18 cellular contexts compared by ENCODE assay signal in genomic region chr9:36489453-36489852, GRCh38.
DNase-seq lines count a peak whose midpoint lies in the region; ATAC-seq and TF ChIP-seq lines count a peak whose summit lies in the region.
"Had no signal": no experiment of that assay in that cellular context is flagged by ENCODE, and none has a peak within 500 bp of the region (broad histone marks: within the 10 kb centered on the region; RNA-seq: fewer than 3 reads in every experiment).

No MANE protein-coding gene starts in this region.

- CTCF ChIA-PET in activated CD8-positive, alpha-beta memory T cell treated with anti-CD3 and anti-CD28 coated beads, Interleukin-2, amount 10 ng/mL, durations not matched to agents 7 days and 5 days (lab: Charles Lee), result interaction anchor here (1.3 to 5.0 kb wide), 3 partner anchors 32 to 82 kb away, joined by 4 to 26 read pairs (median 12); no protein-coding TSS in a partner anchor
- CTCF ChIA-PET in WTC11 (lab: Charles Lee), result interaction anchor here (2.0 kb wide), 1 partner anchor 82 kb away, joined by 15 read pairs; no protein-coding TSS in a partner anchor

- H3K79me2 ChIP-seq in hepatocyte, result peaks cover 26% of the 10 kb centered on the region

- H3K9me3 ChIP-seq in hepatocyte (ENCODE audit: low read depth) (no peaks in the 10 kb centered on the region), transverse colon (no peaks in the 10 kb centered on the region)
- H3K9me3 ChIP-seq: colonic mucosa, esophagus muscularis mucosa, heart left ventricle, SJCRH30 had no signal

- H3K27ac ChIP-seq in hepatocyte (peak overlapping the region; percentile 98), transverse colon (peak overlapping the region in 2 of 4 donors; percentile 94 to 96)
- H3K27ac ChIP-seq: SJCRH30 had no signal

- in situ Hi-C loops in GM13977 (cut with MboI; ENCODE audit: low pct_unique_long_range_greater_than_20kb, low sequenced_read_pairs, unreplicated experiment), result no loop called here
- in situ Hi-C loops in transverse colon (cut with MboI; ENCODE audit: low pct_ligation_motif_present in 1 of 4, low pct_unique_long_range_greater_than_20kb in 1 of 4, low sequenced_read_pairs in 3 of 4), result loop anchor here in 1 of 4 donors (10.0 kb wide), 1 partner anchor 65 kb away; no protein-coding TSS in a partner anchor

- H3K36me3 Mint-ChIP-seq in activated CD8-positive, alpha-beta memory T cell treated with anti-CD3 and anti-CD28 coated beads, Interleukin-2, amount 10 ng/mL, durations not matched to agents 7 days and 5 days, result peaks cover 1% of the 10 kb centered on the region
- no peaks in the 10 kb centered on the region for H3K36me3 Mint-ChIP-seq in WTC11
- H3K36me3 Mint-ChIP-seq in stimulated activated naive B cell treated with anti-CD40 and anti-IgM and Interleukin-4, amounts not matched to agents 10 μg/mL and 1 μg/mL and 100 μg/mL, for 72 hours, result no peaks in the 10 kb centered on the region

- H3K9me3 Mint-ChIP-seq in activated CD8-positive, alpha-beta memory T cell treated with anti-CD3 and anti-CD28 coated beads, Interleukin-2, amount 10 ng/mL, durations not matched to agents 7 days and 5 days (ENCODE audit: low read depth), result no peaks in the 10 kb centered on the region
- H3K9me3 Mint-ChIP-seq in WTC11, result no peaks in the 10 kb centered on the region
- no peaks in the 10 kb centered on the region for H3K9me3 Mint-ChIP-seq in stimulated activated naive B cell treated with anti-CD40 and anti-IgM and Interleukin-4, amounts not matched to agents 10 μg/mL and 1 μg/mL and 100 μg/mL, for 72 hours

- H3K4me3 ChIP-seq in hepatocyte, result no peak overlapping the region
- H3K4me3 ChIP-seq in transverse colon, result no peak overlapping the region
- H3K4me3 ChIP-seq: colonic mucosa, esophagus muscularis mucosa had no signal

- H3K4me3 Mint-ChIP-seq in activated CD8-positive, alpha-beta memory T cell treated with anti-CD3 and anti-CD28 coated beads, Interleukin-2, amount 10 ng/mL, durations not matched to agents 7 days and 5 days, result no peak overlapping the region
- peak overlapping the region; percentile 88 for H3K4me3 Mint-ChIP-seq in WTC11
- H3K4me3 Mint-ChIP-seq in stimulated activated naive B cell treated with anti-CD40 and anti-IgM and Interleukin-4, amounts not matched to agents 10 μg/mL and 1 μg/mL and 100 μg/mL, for 72 hours, result no peak overlapping the region

- H3K27me3 Mint-ChIP-seq in activated CD8-positive, alpha-beta memory T cell treated with anti-CD3 and anti-CD28 coated beads, Interleukin-2, amount 10 ng/mL, durations not matched to agents 7 days and 5 days, result no peaks in the 10 kb centered on the region
- no peaks in the 10 kb centered on the region for H3K27me3 Mint-ChIP-seq in WTC11 (ENCODE audit: low read depth)
- H3K27me3 Mint-ChIP-seq in stimulated activated naive B cell treated with anti-CD40 and anti-IgM and Interleukin-4, amounts not matched to agents 10 μg/mL and 1 μg/mL and 100 μg/mL, for 72 hours, result no peaks in the 10 kb centered on the region

- no peak overlapping the region for H3K4me2 ChIP-seq in hepatocyte

- H3K27ac Mint-ChIP-seq in activated CD8-positive, alpha-beta memory T cell treated with anti-CD3 and anti-CD28 coated beads, Interleukin-2, amount 10 ng/mL, durations not matched to agents 7 days and 5 days, result peak overlapping the region; percentile 35
- H3K27ac Mint-ChIP-seq in WTC11, result peak overlapping the region; percentile 96
- peak overlapping the region; percentile 16 for H3K27ac Mint-ChIP-seq in stimulated activated naive B cell treated with anti-CD40 and anti-IgM and Interleukin-4, amounts not matched to agents 10 μg/mL and 1 μg/mL and 100 μg/mL, for 72 hours

- 88% methylated on average over 8 of the region's 8 CpGs for WGBS in hepatocyte (ENCODE audit: low lambda C conversion rate, missing lambda C conversion rate)
- 94 to 100% methylated on average over 4 to 8 of the region's 8 CpGs for WGBS in transverse colon (ENCODE audit: low coverage in 1 of 2), 2 donors

- H3K36me3 ChIP-seq in hepatocyte (replicated peaks; ENCODE audit: insufficient read depth, low read depth) (no peaks in the 10 kb centered on the region), transverse colon (no peaks in the 10 kb centered on the region)
- H3K36me3 ChIP-seq: colonic mucosa, esophagus muscularis mucosa, heart left ventricle, SJCRH30 had no signal

- no peak for TF ChIP-seq POLR2A in transverse colon (IDR thresholded peaks at IDR 0.05)

- intact Hi-C loops in transverse colon (cut with DNase I; ENCODE audit: low total_unique reads), result loop anchor here (10.0 kb wide), 1 partner anchor 85 kb away; the partner anchor contains the start of gene RNF38

- H3K4me1 Mint-ChIP-seq in activated CD8-positive, alpha-beta memory T cell treated with anti-CD3 and anti-CD28 coated beads, Interleukin-2, amount 10 ng/mL, durations not matched to agents 7 days and 5 days, result peaks cover 63% of the 10 kb centered on the region
- peaks cover 48% of the 10 kb centered on the region for H3K4me1 Mint-ChIP-seq in WTC11
- H3K4me1 Mint-ChIP-seq in stimulated activated naive B cell treated with anti-CD40 and anti-IgM and Interleukin-4, amounts not matched to agents 10 μg/mL and 1 μg/mL and 100 μg/mL, for 72 hours, result peaks cover 26 to 53% of the 10 kb centered on the region in 2 donors

- peaks cover 20% of the 10 kb centered on the region for H3K4me1 ChIP-seq in hepatocyte (ENCODE audit: insufficient read depth)
- H3K4me1 ChIP-seq in transverse colon, result peaks cover 10 to 40% (median 23%) of the 10 kb centered on the region in 4 donors

- peaks cover 15% of the 10 kb centered on the region for H4K20me1 ChIP-seq in hepatocyte (ENCODE audit: insufficient read depth, poor library complexity, severe bottlenecking)

- H3K27me3 ChIP-seq in hepatocyte (no peaks in the 10 kb centered on the region), transverse colon (no peaks in the 10 kb centered on the region)
- H3K27me3 ChIP-seq: colonic mucosa, esophagus muscularis mucosa, heart left ventricle, SJCRH30 had no signal

- POLR2A ChIA-PET in WTC11 (lab: Charles Lee), result interaction anchor here (0.6 kb wide), 1 partner anchor 159 kb away, joined by 3 read pairs; no protein-coding TSS in a partner anchor

- TF ChIP-seq EP300 in transverse colon (IDR thresholded peaks at IDR 0.05; ENCODE audit: low read depth), result no peak

- ATAC-seq in activated CD8-positive, alpha-beta memory T cell treated with anti-CD3 and anti-CD28 coated beads, Interleukin-2, amount 10 ng/mL, durations not matched to agents 7 days and 5 days, result no peak
- no peak for ATAC-seq in WTC11
- ATAC-seq in stimulated activated naive B cell treated with anti-CD40 and anti-IgM and Interleukin-4, amounts not matched to agents 10 μg/mL and 1 μg/mL and 100 μg/mL, for 72 hours (replicated peaks), result no peak
- ATAC-seq: heart left ventricle, left cardiac atrium had no signal

- H2AFZ ChIP-seq in hepatocyte, result no peak overlapping the region

- TF ChIP-seq CTCF in WTC11 (IDR thresholded peaks at IDR 0.05) (no peak), hepatocyte (IDR thresholded peaks at IDR 0.05; ENCODE audit: poor library complexity) (no peak), GM13977 (IDR thresholded peaks at IDR 0.05; ENCODE audit: extremely low read depth, insufficient read depth, missing control alignments) (no peak), transverse colon (IDR thresholded peaks at IDR 0.05) (no peak)

- H3K9me2 ChIP-seq in hepatocyte (replicated peaks; ENCODE audit: insufficient read depth), result no peaks in the 10 kb centered on the region

- DNase-seq in activated CD8-positive, alpha-beta memory T cell treated with anti-CD3 and anti-CD28 coated beads, Interleukin-2, amount 10 ng/mL, durations not matched to agents 7 days and 5 days, result no peak
- DNase-seq in activated CD8-positive, alpha-beta memory T cell treated with anti-CD3 and anti-CD28 coated beads, Interleukin-2, amount 50 U/mL, for 4 hours, result no peak
- DNase-seq in WTC11 (ENCODE audit: low spot score), result no peak
- no peak for DNase-seq in hepatocyte (ENCODE audit: low spot score)
- no peak for DNase-seq in stimulated activated naive B cell treated with anti-CD40 and anti-IgM and Interleukin-4, amounts not matched to agents 10 μg/mL and 1 μg/mL and 100 μg/mL, for 72 hours
- no peak for DNase-seq in GM13977 (ENCODE audit: low spot score)
- no peak for DNase-seq in transverse colon
- no peak for DNase-seq in NCI-H510A (lab: John Stamatoyannopoulos, UW)
- DNase-seq: amniotic stem cell; colonic mucosa; heart left ventricle; left cardiac atrium; NCI-H1417; NCI-H345; retina; SJCRH30; stimulated activated CD4-positive, alpha-beta T cell treated with anti-CD3 and anti-CD28 coated beads, Interleukin-1b, Interleukin-23, amount 100 ng/mL, for 48 hours had no signal

TF ChIP-seq in WTC11, 78 proteins besides CTCF, POLR2A, EP300 and RAD21:
- no peak for TF ChIP-seq NFATC4 (CRISPR knock-in tag; IDR thresholded peaks at IDR 0.05)
- no peak for TF ChIP-seq GRHL2 (CRISPR knock-in tag; IDR thresholded peaks at IDR 0.05; ENCODE audit: insufficient replicate concordance, severe bottlenecking)
- TF ChIP-seq HMGXB4 (CRISPR knock-in tag; IDR thresholded peaks at IDR 0.05), result no peak
- no peak for TF ChIP-seq NR1H2 (CRISPR knock-in tag; IDR thresholded peaks at IDR 0.05)
- TF ChIP-seq FOXP1 (CRISPR knock-in tag; IDR thresholded peaks at IDR 0.05; ENCODE audit: borderline replicate concordance), result no peak
- TF ChIP-seq CREM (CRISPR knock-in tag; IDR thresholded peaks at IDR 0.05), result no peak
- TF ChIP-seq ZNF121 (CRISPR knock-in tag; IDR thresholded peaks at IDR 0.05), result no peak
- no peak for TF ChIP-seq ZNF138 (CRISPR knock-in tag; conservative IDR thresholded peaks at IDR 0.05)
- TF ChIP-seq FOXK1 (CRISPR knock-in tag; IDR thresholded peaks at IDR 0.05), result no peak
- TF ChIP-seq PRRX2 (CRISPR knock-in tag; IDR thresholded peaks at IDR 0.05), result no peak
- TF ChIP-seq RORB (CRISPR knock-in tag; IDR thresholded peaks at IDR 0.05), result no peak
- no peak for TF ChIP-seq ZNF263 (CRISPR knock-in tag; IDR thresholded peaks at IDR 0.05; ENCODE audit: low read depth)

Comparison
In these comparisons a context has a peak if more than half of its experiments do, and no peak if none do; other contexts are left out.
1. H3K27ac Mint-ChIP-seq: peak in every context shown above with its lines; median percentile 96 in WTC11; 35 in activated CD8-positive, alpha-beta memory T cell treated with anti-CD3 and anti-CD28 coated beads, Interleukin-2, amount 10 ng/mL, durations not matched to agents 7 days and 5 days; 16 in stimulated activated naive B cell treated with anti-CD40 and anti-IgM and Interleukin-4, amounts not matched to agents 10 μg/mL and 1 μg/mL and 100 μg/mL, for 72 hours.